Comparison of ENCODE assay signal across 1 cellular context in the genomic region with DNA sequence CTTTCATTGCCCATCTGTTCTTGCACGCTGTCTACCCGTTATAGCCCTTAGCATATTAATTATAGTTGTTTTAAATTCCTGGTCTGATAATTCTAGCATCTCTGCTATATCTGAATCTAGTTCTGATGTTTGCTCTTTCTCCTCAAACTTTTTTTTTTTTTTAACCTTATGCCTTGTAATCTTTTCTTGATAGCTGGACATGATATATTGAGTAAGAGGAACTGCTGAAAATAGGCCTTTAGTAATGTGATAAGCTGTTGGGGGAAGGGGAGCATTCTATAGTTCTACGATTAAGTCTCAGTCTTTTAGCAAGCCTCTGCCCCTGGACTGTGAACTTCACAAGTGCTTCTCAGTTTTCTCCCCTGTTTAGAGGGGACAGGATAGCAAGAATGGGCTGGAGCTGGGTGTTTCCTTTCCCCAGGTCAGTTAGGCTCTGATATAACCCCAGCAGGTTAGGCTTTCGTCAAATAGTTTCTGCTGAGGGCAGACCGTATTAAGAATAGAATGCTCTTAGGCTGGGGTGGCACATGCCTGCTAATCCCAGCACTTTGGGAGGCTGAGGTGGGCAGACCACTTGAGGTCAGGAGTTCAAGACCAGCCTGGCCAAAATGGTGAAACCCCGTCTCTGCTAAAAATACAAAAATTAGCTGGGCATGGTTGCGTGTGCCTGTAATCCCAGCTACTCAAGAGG.
TF ChIP-seq lines count a peak whose summit lies in the region.

No MANE protein-coding gene starts in this region.

TF ChIP-seq in K562, 482 proteins besides CTCF, POLR2A, EP300 and RAD21 (continued from another document and continues in another):
- TF ChIP-seq, protein P1, sequence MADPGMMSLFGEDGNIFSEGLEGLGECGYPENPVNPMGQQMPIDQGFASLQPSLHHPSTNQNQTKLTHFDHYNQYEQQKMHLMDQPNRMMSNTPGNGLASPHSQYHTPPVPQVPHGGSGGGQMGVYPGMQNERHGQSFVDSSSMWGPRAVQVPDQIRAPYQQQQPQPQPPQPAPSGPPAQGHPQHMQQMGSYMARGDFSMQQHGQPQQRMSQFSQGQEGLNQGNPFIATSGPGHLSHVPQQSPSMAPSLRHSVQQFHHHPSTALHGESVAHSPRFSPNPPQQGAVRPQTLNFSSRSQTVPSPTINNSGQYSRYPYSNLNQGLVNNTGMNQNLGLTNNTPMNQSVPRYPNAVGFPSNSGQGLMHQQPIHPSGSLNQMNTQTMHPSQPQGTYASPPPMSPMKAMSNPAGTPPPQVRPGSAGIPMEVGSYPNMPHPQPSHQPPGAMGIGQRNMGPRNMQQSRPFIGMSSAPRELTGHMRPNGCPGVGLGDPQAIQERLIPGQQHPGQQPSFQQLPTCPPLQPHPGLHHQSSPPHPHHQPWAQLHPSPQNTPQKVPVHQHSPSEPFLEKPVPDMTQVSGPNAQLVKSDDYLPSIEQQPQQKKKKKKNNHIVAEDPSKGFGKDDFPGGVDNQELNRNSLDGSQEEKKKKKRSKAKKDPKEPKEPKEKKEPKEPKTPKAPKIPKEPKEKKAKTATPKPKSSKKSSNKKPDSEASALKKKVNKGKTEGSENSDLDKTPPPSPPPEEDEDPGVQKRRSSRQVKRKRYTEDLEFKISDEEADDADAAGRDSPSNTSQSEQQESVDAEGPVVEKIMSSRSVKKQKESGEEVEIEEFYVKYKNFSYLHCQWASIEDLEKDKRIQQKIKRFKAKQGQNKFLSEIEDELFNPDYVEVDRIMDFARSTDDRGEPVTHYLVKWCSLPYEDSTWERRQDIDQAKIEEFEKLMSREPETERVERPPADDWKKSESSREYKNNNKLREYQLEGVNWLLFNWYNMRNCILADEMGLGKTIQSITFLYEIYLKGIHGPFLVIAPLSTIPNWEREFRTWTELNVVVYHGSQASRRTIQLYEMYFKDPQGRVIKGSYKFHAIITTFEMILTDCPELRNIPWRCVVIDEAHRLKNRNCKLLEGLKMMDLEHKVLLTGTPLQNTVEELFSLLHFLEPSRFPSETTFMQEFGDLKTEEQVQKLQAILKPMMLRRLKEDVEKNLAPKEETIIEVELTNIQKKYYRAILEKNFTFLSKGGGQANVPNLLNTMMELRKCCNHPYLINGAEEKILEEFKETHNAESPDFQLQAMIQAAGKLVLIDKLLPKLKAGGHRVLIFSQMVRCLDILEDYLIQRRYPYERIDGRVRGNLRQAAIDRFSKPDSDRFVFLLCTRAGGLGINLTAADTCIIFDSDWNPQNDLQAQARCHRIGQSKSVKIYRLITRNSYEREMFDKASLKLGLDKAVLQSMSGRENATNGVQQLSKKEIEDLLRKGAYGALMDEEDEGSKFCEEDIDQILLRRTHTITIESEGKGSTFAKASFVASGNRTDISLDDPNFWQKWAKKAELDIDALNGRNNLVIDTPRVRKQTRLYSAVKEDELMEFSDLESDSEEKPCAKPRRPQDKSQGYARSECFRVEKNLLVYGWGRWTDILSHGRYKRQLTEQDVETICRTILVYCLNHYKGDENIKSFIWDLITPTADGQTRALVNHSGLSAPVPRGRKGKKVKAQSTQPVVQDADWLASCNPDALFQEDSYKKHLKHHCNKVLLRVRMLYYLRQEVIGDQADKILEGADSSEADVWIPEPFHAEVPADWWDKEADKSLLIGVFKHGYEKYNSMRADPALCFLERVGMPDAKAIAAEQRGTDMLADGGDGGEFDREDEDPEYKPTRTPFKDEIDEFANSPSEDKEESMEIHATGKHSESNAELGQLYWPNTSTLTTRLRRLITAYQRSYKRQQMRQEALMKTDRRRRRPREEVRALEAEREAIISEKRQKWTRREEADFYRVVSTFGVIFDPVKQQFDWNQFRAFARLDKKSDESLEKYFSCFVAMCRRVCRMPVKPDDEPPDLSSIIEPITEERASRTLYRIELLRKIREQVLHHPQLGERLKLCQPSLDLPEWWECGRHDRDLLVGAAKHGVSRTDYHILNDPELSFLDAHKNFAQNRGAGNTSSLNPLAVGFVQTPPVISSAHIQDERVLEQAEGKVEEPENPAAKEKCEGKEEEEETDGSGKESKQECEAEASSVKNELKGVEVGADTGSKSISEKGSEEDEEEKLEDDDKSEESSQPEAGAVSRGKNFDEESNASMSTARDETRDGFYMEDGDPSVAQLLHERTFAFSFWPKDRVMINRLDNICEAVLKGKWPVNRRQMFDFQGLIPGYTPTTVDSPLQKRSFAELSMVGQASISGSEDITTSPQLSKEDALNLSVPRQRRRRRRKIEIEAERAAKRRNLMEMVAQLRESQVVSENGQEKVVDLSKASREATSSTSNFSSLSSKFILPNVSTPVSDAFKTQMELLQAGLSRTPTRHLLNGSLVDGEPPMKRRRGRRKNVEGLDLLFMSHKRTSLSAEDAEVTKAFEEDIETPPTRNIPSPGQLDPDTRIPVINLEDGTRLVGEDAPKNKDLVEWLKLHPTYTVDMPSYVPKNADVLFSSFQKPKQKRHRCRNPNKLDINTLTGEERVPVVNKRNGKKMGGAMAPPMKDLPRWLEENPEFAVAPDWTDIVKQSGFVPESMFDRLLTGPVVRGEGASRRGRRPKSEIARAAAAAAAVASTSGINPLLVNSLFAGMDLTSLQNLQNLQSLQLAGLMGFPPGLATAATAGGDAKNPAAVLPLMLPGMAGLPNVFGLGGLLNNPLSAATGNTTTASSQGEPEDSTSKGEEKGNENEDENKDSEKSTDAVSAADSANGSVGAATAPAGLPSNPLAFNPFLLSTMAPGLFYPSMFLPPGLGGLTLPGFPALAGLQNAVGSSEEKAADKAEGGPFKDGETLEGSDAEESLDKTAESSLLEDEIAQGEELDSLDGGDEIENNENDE (IDR thresholded peaks at IDR 0.05; ENCODE audit: low read depth, low read length): no peak
- TF ChIP-seq ZNF354B (CRISPR knock-in tag; IDR thresholded peaks at IDR 0.05) (no peak), ZNF583 (CRISPR knock-in tag; IDR thresholded peaks at IDR 0.05) (no peak), ZNF512 (tag; IDR thresholded peaks at IDR 0.05) (no peak), MECOM (CRISPR knock-in tag; IDR thresholded peaks at IDR 0.05) (no peak), TRIM25 (IDR thresholded peaks at IDR 0.05; ENCODE audit: borderline replicate concordance) (no peak), NCOR1 (IDR thresholded peaks at IDR 0.05) (peak; percentile 46), ZNF57 (CRISPR knock-in tag; IDR thresholded peaks at IDR 0.05) (no peak), SMARCC2 (IDR thresholded peaks at IDR 0.05; ENCODE audit: low read depth) (peak; percentile 71; the same call in 1 of the 2 replicates), FOSL1 (tag; conservative IDR thresholded peaks at IDR 0.05) (no peak), L3MBTL2 (IDR thresholded peaks at IDR 0.05) (no peak), BDP1 (IDR thresholded peaks at IDR 0.05; ENCODE audit: insufficient read depth, insufficient read length) (no peak), XRCC3 (IDR thresholded peaks at IDR 0.05) (no peak)
- TF ChIP-seq, protein P2, sequence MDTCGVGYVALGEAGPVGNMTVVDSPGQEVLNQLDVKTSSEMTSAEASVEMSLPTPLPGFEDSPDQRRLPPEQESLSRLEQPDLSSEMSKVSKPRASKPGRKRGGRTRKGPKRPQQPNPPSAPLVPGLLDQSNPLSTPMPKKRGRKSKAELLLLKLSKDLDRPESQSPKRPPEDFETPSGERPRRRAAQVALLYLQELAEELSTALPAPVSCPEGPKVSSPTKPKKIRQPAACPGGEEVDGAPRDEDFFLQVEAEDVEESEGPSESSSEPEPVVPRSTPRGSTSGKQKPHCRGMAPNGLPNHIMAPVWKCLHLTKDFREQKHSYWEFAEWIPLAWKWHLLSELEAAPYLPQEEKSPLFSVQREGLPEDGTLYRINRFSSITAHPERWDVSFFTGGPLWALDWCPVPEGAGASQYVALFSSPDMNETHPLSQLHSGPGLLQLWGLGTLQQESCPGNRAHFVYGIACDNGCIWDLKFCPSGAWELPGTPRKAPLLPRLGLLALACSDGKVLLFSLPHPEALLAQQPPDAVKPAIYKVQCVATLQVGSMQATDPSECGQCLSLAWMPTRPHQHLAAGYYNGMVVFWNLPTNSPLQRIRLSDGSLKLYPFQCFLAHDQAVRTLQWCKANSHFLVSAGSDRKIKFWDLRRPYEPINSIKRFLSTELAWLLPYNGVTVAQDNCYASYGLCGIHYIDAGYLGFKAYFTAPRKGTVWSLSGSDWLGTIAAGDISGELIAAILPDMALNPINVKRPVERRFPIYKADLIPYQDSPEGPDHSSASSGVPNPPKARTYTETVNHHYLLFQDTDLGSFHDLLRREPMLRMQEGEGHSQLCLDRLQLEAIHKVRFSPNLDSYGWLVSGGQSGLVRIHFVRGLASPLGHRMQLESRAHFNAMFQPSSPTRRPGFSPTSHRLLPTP (IDR thresholded peaks at IDR 0.05; ENCODE audit: borderline replicate concordance, extremely low read depth, insufficient read length): no peak
- TF ChIP-seq, protein P3, sequence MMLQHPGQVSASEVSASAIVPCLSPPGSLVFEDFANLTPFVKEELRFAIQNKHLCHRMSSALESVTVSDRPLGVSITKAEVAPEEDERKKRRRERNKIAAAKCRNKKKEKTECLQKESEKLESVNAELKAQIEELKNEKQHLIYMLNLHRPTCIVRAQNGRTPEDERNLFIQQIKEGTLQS (IDR thresholded peaks at IDR 0.05): no peak
- TF ChIP-seq, protein P3 (CRISPR knock-in tag; conservative IDR thresholded peaks at IDR 0.05): no peak
- TF ChIP-seq, protein P4, sequence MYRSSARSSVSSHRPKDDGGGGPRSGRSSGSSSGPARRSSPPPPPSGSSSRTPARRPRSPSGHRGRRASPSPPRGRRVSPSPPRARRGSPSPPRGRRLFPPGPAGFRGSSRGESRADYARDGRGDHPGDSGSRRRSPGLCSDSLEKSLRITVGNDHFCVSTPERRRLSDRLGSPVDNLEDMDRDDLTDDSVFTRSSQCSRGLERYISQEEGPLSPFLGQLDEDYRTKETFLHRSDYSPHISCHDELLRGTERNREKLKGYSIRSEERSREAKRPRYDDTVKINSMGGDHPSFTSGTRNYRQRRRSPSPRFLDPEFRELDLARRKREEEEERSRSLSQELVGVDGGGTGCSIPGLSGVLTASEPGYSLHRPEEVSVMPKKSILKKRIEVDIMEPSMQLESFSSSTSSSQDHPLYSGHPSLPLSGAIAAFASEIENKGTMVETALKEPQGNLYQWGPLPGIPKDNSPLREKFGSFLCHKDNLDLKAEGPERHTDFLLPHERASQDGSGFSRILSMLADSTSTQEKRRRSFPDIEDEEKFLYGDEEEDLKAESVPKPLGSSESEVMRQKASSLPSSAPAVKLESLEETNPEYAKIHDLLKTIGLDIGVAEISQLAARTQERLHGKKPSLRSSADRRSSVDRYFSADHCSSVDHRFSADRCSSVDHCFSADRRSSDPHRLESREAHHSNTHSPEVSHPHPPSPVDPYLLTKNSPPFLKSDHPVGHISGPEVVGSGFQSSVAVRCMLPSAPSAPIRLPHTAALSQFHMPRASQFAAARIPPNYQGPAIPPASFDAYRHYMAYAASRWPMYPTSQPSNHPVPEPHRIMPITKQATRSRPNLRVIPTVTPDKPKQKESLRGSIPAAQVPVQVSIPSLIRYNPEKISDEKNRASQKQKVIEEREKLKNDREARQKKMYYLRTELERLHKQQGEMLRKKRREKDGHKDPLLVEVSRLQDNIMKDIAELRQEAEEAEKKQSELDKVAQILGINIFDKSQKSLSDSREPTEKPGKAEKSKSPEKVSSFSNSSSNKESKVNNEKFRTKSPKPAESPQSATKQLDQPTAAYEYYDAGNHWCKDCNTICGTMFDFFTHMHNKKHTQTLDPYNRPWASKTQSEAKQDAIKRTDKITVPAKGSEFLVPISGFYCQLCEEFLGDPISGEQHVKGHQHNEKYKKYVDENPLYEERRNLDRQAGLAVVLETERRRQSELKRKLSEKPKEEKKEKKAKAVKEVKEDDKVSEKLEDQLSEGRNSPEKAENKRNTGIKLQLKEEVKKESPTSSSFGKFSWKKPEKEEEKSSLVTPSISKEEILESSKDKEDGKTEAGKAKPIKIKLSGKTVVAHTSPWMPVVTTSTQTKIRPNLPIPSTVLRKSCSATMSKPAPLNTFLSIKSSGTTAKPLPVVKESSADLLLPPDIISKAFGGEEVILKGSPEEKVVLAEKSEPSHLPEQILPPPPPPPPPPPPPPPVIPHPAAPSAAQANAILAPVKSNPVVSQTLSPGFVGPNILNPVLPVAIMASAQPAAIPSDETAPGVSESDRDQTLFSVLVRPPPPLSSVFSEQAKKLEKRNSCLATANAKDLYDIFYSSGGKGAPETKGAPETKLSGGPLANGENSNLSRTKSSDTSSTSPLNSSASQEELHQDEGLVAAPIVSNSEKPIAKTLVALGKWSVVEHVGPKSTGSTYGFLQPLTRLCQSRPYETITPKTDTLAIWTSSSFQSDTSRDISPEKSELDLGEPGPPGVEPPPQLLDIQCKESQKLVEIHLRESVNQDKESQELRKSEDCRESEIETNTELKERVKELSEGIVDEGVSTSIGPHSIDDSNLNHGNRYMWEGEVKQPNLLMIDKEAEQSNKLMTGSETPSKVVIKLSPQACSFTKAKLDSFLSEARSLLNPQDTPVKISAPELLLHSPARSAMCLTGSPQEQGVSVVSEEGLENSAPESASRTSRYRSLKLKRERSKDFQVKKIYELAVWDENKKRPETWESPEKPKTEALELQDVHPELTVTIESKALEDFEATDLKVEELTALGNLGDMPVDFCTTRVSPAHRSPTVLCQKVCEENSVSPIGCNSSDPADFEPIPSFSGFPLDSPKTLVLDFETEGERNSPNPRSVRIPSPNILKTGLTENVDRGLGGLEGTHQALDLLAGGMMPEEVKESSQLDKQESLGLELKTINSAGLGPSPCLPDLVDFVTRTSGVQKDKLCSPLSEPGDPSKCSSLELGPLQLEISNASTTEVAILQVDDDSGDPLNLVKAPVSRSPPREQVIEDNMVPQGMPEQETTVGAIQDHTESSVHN (IDR thresholded peaks at IDR 0.05; ENCODE audit: borderline replicate concordance in 1 of 2, low read depth in 1 of 2): no peak
